Comparison of ENCODE assay signal across 36 cellular contexts in the genomic region with DNA sequence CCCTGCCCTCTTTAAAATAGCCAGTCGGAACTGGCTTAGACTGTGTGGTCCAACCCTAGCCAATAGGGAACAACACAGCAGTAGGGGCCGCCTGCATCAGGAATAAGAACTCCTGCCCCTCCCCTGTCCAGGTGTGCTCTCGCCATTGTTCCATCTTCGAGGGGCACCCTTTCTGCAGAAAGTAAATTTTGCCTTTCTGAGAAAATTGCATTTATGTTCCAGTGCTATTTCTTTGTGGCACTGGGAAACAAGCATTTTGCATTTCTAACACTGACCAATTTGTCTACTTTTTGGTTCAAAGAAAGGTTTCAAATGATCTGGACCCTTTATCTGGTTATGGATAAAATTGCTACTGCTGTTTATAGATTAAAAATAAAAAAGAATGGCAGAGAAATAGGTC.
"Had no signal": no experiment of that assay in that cellular context is flagged by ENCODE, and none has a peak within 500 bp of the region (broad histone marks: within the 10 kb centered on the region; RNA-seq: fewer than 3 reads in every experiment).

No MANE protein-coding gene starts in this region.

- ATAC-seq: activated CD4-positive, CD25-positive, alpha-beta regulatory T cell treated with anti-CD3 and anti-CD28 coated beads, Interleukin-2, amount 50 U/mL, for 24 hours; activated naive CD8-positive, alpha-beta T cell treated with anti-CD3 and anti-CD28 coated beads, Interleukin-2, amount 50 U/mL, for 24 hours; left lung; lower lobe of right lung; naive thymus-derived CD8-positive, alpha-beta T cell; stimulated activated memory B cell treated with anti-CD40 and anti-IgM and Interleukin-4, amounts not matched to agents 10 μg/mL and 1 μg/mL and 100 μg/mL, for 72 hours; stimulated activated naive CD8-positive, alpha-beta T cell treated with anti-CD3 and anti-CD28 coated beads, Interleukin-15, amount 100 ng/mL, for 72 hours; upper lobe of right lung had no signal

- H3K27me3 ChIP-seq: esophagus squamous epithelium, ovary, sigmoid colon, upper lobe of right lung had no signal

- H3K4me1 Mint-ChIP-seq: central memory CD8-positive, alpha-beta T cell had no signal

- H3K27ac Mint-ChIP-seq: activated naive CD4-positive, alpha-beta T cell treated with anti-CD3 and anti-CD28 coated beads, Interleukin-2, amount 10 ng/mL, durations not matched to agents 7 days and 5 days; activated naive CD8-positive, alpha-beta T cell treated with anti-CD3 and anti-CD28 coated beads, Interleukin-2, amount 50 U/mL, for 24 hours; naive thymus-derived CD8-positive, alpha-beta T cell; stimulated activated memory B cell treated with anti-CD40 and anti-IgM and Interleukin-4, amounts not matched to agents 10 μg/mL and 1 μg/mL and 100 μg/mL, for 72 hours; stimulated activated naive CD8-positive, alpha-beta T cell treated with anti-CD3 and anti-CD28 coated beads, Interleukin-15, amount 100 ng/mL, for 72 hours; T-helper 1 cell treated with Interleukin-12 subunit alpha and Interleukin-12 subunit beta and Interleukin-4 antibody, amounts not matched to agents 30 μg/mL and 1 μg/mL, for 36 hours had no signal

- H3K4me3 ChIP-seq: esophagus squamous epithelium, left lung, lower lobe of right lung, ovary, sigmoid colon, upper lobe of right lung had no signal

- H3K36me3 ChIP-seq: left lung, lower lobe of right lung, ovary, upper lobe of right lung, WERI-Rb-1 had no signal

- H3K36me3 Mint-ChIP-seq: stimulated activated memory B cell treated with anti-CD40 and anti-IgM and Interleukin-4, amounts not matched to agents 10 μg/mL and 1 μg/mL and 100 μg/mL, for 72 hours had no signal

- H3K9me3 ChIP-seq: ovary, sigmoid colon had no signal

- H3K4me3 Mint-ChIP-seq: activated naive CD4-positive, alpha-beta T cell treated with anti-CD3 and anti-CD28 coated beads, Interleukin-2, amount 10 ng/mL, durations not matched to agents 7 days and 5 days; activated naive CD8-positive, alpha-beta T cell treated with anti-CD3 and anti-CD28 coated beads, Interleukin-2, amount 50 U/mL, for 24 hours; central memory CD8-positive, alpha-beta T cell; naive thymus-derived CD8-positive, alpha-beta T cell; stimulated activated memory B cell treated with anti-CD40 and anti-IgM and Interleukin-4, amounts not matched to agents 10 μg/mL and 1 μg/mL and 100 μg/mL, for 72 hours; stimulated activated naive CD8-positive, alpha-beta T cell treated with anti-CD3 and anti-CD28 coated beads, Interleukin-15, amount 100 ng/mL, for 72 hours; T-helper 1 cell treated with Interleukin-12 subunit alpha and Interleukin-12 subunit beta and Interleukin-4 antibody, amounts not matched to agents 30 μg/mL and 1 μg/mL, for 36 hours had no signal

- FAIRE-seq: bronchial epithelial cell, colon, islet of Langerhans, small intestine had no signal

- H3K27me3 Mint-ChIP-seq: progenitor cell of endocrine pancreas had no signal

- H3K27ac ChIP-seq: epithelial cell of prostate, esophagus squamous epithelium, left lung, lower lobe of right lung, ovary, upper lobe of right lung, WERI-Rb-1 had no signal

- DNase-seq: activated CD4-positive, alpha-beta T cell treated with anti-CD3 and anti-CD28 coated beads for 48 hours; activated CD4-positive, alpha-beta T cell treated with anti-CD3 and anti-CD28 coated beads, Interleukin-2, amount 50 U/mL, for 48 hours; activated CD8-positive, alpha-beta memory T cell treated with anti-CD3 and anti-CD28 coated beads for 24 hours; activated effector memory CD4-positive, alpha-beta T cell treated with anti-CD3 and anti-CD28 coated beads, Interleukin-2, amount 50 U/mL, for 16 hours; activated naive CD4-positive, alpha-beta T cell treated with anti-CD3 and anti-CD28 coated beads, Interleukin-2, amount 10 ng/mL, durations not matched to agents 7 days and 5 days; activated naive CD8-positive, alpha-beta T cell treated with anti-CD3 and anti-CD28 coated beads, Interleukin-2, amount 50 U/mL, for 24 hours; amygdala; dermis blood vessel endothelial cell; effector CD4-positive, alpha-beta T cell; esophagus squamous epithelium; foreskin melanocyte; left lung; lower lobe of right lung; mesenchymal stem cell; naive thymus-derived CD8-positive, alpha-beta T cell; ovary; retina; sigmoid colon; small intestine; stimulated activated CD4-positive, alpha-beta T cell treated with anti-CD3 and anti-CD28 coated beads, Interleukin-1b, Interleukin-23, amount 100 ng/mL, for 48 hours; stimulated activated CD4-positive, alpha-beta T cell treated with anti-CD3 and anti-CD28 coated beads, Interleukin-4, amount 100 ng/mL, for 4 hours; stimulated activated CD8-positive, alpha-beta memory T cell treated with anti-CD3 and anti-CD28 coated beads, Interleukin-4, amount 100 ng/mL, for 48 hours; stimulated activated naive CD8-positive, alpha-beta T cell treated with anti-CD3 and anti-CD28 coated beads, Interleukin-15, amount 100 ng/mL, for 72 hours; substantia nigra; T-helper 9 cell; upper lobe of right lung; WERI-Rb-1 had no signal
